8 cellular contexts compared by ENCODE assay signal in the genomic region with DNA sequence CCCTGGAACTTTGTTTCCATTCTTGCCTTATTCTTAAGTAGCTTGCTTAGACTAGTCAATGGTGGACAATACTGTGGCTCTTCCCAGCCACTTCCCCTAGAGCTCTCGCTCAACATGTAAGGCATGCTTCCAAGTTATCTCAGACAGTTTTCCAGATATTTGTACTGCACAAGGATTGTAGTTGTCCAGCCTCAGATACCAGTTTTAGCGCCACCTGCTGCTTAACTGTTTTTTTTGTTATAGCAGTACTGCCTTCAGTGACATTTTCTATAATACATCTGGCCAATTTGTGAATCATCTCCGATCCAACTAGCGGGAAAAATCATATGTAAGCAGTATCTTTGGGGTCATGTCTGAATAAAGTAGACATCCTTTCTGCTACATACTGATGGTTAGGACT.
DNase-seq lines count a peak whose midpoint lies in the region; TF ChIP-seq lines count a peak whose summit lies in the region.

No MANE protein-coding gene starts in this region.

- no peaks in the 10 kb centered on the region for H3K9me2 ChIP-seq in Loucy (replicated peaks; ENCODE audit: low read depth, low read length)

- no peaks in the 10 kb centered on the region for H3K9me3 ChIP-seq in AG04450 (ENCODE audit: control insufficient read depth, insufficient read depth, low read length)
- H3K9me3 ChIP-seq in Loucy (ENCODE audit: insufficient read depth, low read depth, low read length) = no peaks in the 10 kb centered on the region

- peak overlapping the region; percentile 56; the same call in 1 of the 2 replicates for H2AFZ ChIP-seq in Loucy (ENCODE audit: low read length)

- CTCF ChIA-PET in AG04450 (lab: Charles Lee) = interaction anchor here (0.6 to 3.0 kb wide), 13 partner anchors 8 to 514 kb away, joined by 3 to 17 read pairs (median 4); no protein-coding TSS in a partner anchor

- no peaks in the 10 kb centered on the region for H3K36me3 ChIP-seq in Loucy (ENCODE audit: insufficient read depth, low read length)

- no peaks in the 10 kb centered on the region for H3K36me3 Mint-ChIP-seq in chondrocyte (ENCODE audit: low read depth)
- no peaks in the 10 kb centered on the region for H3K36me3 Mint-ChIP-seq in nephron (ENCODE audit: low read depth)
- H3K36me3 Mint-ChIP-seq in mesothelial cell of epicardium = no peaks in the 10 kb centered on the region

- POLR2A ChIA-PET in AG04450 (lab: Yijun Ruan, JAX) = no interaction called here

- H3K4me3 Mint-ChIP-seq in chondrocyte (ENCODE audit: unreplicated experiment) (no peak overlapping the region), nephron (no peak overlapping the region), mesothelial cell of epicardium (no peak overlapping the region)

- H3K27me3 Mint-ChIP-seq in chondrocyte (ENCODE audit: low read depth) = no peaks in the 10 kb centered on the region
- no peaks in the 10 kb centered on the region for H3K27me3 Mint-ChIP-seq in nephron (ENCODE audit: low read depth)
- H3K27me3 Mint-ChIP-seq in mesothelial cell of epicardium (ENCODE audit: low read depth) = no peaks in the 10 kb centered on the region

- no peak overlapping the region for H3K27ac ChIP-seq in AG04450 (ENCODE audit: low read depth, low read length)

- no peaks in the 10 kb centered on the region for H3K27me3 ChIP-seq in AG04450 (ENCODE audit: control insufficient read depth, insufficient read depth, low read length)
- no peaks in the 10 kb centered on the region for H3K27me3 ChIP-seq in Loucy (ENCODE audit: insufficient read depth, low read length, poor library complexity, severe bottlenecking)

- H3K79me2 ChIP-seq in Loucy (ENCODE audit: insufficient read depth, low read length) = no peaks in the 10 kb centered on the region

- H3K4me2 ChIP-seq in Loucy (ENCODE audit: low read depth, low read length, poor library complexity, severe bottlenecking) = no peak overlapping the region

- peak; percentile 55 for TF ChIP-seq CTCF in AG04450 (IDR thresholded peaks at IDR 0.05; ENCODE audit: low read depth, low read length)
- TF ChIP-seq CTCF in GM12875 (IDR thresholded peaks at IDR 0.05; ENCODE audit: borderline replicate concordance, insufficient read depth, low read depth, low read length) = 0 out of 2 replicates have a peak, but pooled peaks have one; percentile 30
- TF ChIP-seq CTCF in Loucy (conservative IDR thresholded peaks at IDR 0.05; ENCODE audit: low read length) = peak; percentile 71
- peak; percentile 78 for TF ChIP-seq CTCF in chondrocyte (IDR thresholded peaks at IDR 0.05)
- TF ChIP-seq CTCF in nephron (IDR thresholded peaks at IDR 0.05; ENCODE audit: unreplicated experiment in 3 of 3) = peak; percentile 16 to 41 (median 32)
- TF ChIP-seq CTCF in mesothelial cell of epicardium (IDR thresholded peaks at IDR 0.05; ENCODE audit: unreplicated experiment) = no peak

- no peak overlapping the region for H3K27ac Mint-ChIP-seq in chondrocyte (ENCODE audit: unreplicated experiment)
- H3K27ac Mint-ChIP-seq in nephron = no peak overlapping the region
- no peak overlapping the region for H3K27ac Mint-ChIP-seq in mesothelial cell of epicardium

- no peak overlapping the region for H3K9ac ChIP-seq in Loucy (ENCODE audit: low read depth, low read length, poor library complexity, severe bottlenecking)

- no peaks in the 10 kb centered on the region for H4K20me1 ChIP-seq in Loucy (ENCODE audit: insufficient read depth, low read length, poor library complexity, severe bottlenecking)

- peaks cover 9% of the 10 kb centered on the region for H3K4me1 Mint-ChIP-seq in chondrocyte (ENCODE audit: low read depth)
- H3K4me1 Mint-ChIP-seq in nephron = no peaks in the 10 kb centered on the region
- no peaks in the 10 kb centered on the region for H3K4me1 Mint-ChIP-seq in mesothelial cell of epicardium

- DNase-seq in AG04450 (ENCODE audit: low read depth, low spot score) = peak; percentile 11
- DNase-seq in chondrocyte (ENCODE audit: low spot score) = no peak
- DNase-seq in SKM-1 (lab: John Stamatoyannopoulos, UW; ENCODE audit: unreplicated experiment) = no peak
- no peak for DNase-seq in mesothelial cell of epicardium (ENCODE audit: low spot score in 2 of 2, unreplicated experiment in 2 of 2)
- DNase-seq in islet precursor cell = no peak

- no peak overlapping the region for H3K4me3 ChIP-seq in AG04450 (ENCODE audit: low read depth, low read length)
- no peak overlapping the region for H3K4me3 ChIP-seq in GM12875 (ENCODE audit: low read depth, low read length)
- H3K4me3 ChIP-seq in Loucy (ENCODE audit: low read length, poor library complexity, severe bottlenecking) = no peak overlapping the region

- H3K4me1 ChIP-seq in Loucy (ENCODE audit: insufficient read depth, low read length, poor library complexity, severe bottlenecking) = no peaks in the 10 kb centered on the region

- no peaks in the 10 kb centered on the region for H3K9me3 Mint-ChIP-seq in chondrocyte (ENCODE audit: low read depth)
- peaks cover 3% of the 10 kb centered on the region for H3K9me3 Mint-ChIP-seq in nephron
- no peaks in the 10 kb centered on the region for H3K9me3 Mint-ChIP-seq in mesothelial cell of epicardium

- H3F3A ChIP-seq in Loucy (ENCODE audit: low read depth) = no peaks in the 10 kb centered on the region
